Comparison of ENCODE assay signal across 1 cellular context in the genomic region with DNA sequence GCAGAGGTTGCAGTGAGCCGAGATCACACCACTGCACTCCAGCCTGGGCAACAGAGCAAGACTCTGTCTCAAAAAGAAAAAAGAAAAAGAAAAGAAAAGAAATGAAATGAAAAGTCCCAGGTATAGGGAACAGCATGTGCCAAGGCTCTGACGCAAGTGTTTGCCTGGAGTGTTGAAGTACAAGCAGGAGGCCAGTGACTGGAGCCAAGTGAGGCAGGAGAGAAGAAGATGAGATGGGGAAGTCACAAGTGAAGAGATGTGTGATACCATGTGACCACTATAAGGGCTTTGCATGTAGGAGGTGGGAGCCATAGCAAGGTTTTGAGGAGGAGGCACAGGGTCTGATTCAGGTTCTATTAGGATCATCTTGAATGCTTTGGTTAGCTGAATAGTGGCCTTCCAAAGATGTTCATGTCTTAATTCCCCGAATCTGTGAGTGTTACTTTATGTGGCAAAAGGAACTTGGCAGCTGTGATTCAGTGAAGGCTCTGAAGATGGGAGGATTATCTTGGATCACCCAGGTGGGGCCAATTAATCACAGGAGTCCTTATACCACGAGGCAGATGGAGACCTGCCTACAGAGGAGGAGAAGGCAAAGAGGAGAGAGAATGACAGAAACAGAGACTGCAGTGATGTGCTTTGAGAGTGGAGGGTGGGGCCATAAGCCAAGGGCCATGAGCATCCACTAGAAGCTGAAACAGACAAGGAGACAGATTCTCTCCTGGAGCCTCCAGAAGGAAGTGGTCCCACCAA.
TF ChIP-seq lines count a peak whose summit lies in the region.

No MANE protein-coding gene starts in this region.

TF ChIP-seq in A549, 52 proteins besides CTCF, POLR2A, EP300 and RAD21 (continued from another document):
- TF ChIP-seq, protein P1, sequence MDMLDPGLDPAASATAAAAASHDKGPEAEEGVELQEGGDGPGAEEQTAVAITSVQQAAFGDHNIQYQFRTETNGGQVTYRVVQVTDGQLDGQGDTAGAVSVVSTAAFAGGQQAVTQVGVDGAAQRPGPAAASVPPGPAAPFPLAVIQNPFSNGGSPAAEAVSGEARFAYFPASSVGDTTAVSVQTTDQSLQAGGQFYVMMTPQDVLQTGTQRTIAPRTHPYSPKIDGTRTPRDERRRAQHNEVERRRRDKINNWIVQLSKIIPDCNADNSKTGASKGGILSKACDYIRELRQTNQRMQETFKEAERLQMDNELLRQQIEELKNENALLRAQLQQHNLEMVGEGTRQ (IDR thresholded peaks at IDR 0.05): no peak
TF ChIP-seq in A549: peak in this region for 0.
